19 cellular contexts compared by ENCODE assay signal in the genomic region with DNA sequence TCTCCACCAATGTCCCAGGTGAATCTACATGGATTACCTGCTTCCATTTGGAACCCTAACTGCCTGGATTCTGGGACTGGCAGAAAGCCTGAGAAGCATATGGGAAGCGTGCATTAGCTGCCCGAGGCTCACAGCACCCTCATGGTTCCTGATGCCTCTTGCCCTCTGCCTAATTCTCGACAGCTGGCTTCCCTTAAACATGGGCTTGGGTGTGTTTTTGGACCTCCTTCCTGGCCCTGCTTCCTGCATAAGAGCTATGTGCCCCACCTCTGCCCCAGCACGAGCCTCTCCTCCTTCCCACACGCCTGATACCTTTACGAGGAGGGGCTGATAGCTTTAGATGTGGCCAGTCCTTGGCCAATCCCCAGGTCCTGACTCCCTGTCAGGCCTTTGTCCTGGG.
DNase-seq lines count a peak whose midpoint lies in the region; ATAC-seq, FAIRE-seq and TF ChIP-seq lines count a peak whose summit lies in the region.
"Had no signal": no experiment of that assay in that cellular context is flagged by ENCODE, and none has a peak within 500 bp of the region (broad histone marks: within the 10 kb centered on the region; RNA-seq: fewer than 3 reads in every experiment).

No MANE protein-coding gene starts in this region.

- H3K9me3 ChIP-seq in Karpas-422 (ENCODE audit: low read length): no peaks in the 10 kb centered on the region
- H3K9me3 ChIP-seq in H1 (ENCODE audit: insufficient read depth in 2 of 2, low read depth in 1 of 2, low read length in 1 of 2): no peaks in the 10 kb centered on the region
- H3K9me3 ChIP-seq in neuronal stem cell (replicated peaks in 1 of 2; ENCODE audit: control insufficient read depth in 2 of 2, insufficient read depth in 1 of 2, low read depth in 1 of 2, low read length in 2 of 2): peaks cover 0 to 2% of the 10 kb centered on the region in 2 donors
- H3K9me3 ChIP-seq in gastroesophageal sphincter: no peaks in the 10 kb centered on the region
- no peaks in the 10 kb centered on the region for H3K9me3 ChIP-seq in pancreas
- H3K9me3 ChIP-seq in right cardiac atrium (ENCODE audit: control insufficient read depth, low read length): no peaks in the 10 kb centered on the region
- H3K9me3 ChIP-seq: A549, HAP-1, SK-N-SH had no signal

- no peak for FAIRE-seq in H1 (lab: Jason Lieb, UNC)
- no peak for FAIRE-seq in pancreas (lab: Jason Lieb, UNC)
- FAIRE-seq: A549 had no signal

- POLR2A ChIA-PET in H1 (lab: Charles Lee; ENCODE audit: partially characterized antibody): no interaction called here

- H4K20me1 ChIP-seq in Karpas-422 (ENCODE audit: insufficient read depth, low read depth, low read length) (no peaks in the 10 kb centered on the region), H1 (replicated peaks in 1 of 2; ENCODE audit: control insufficient read depth in 1 of 2, insufficient read depth in 2 of 2, low read length in 2 of 2) (peaks cover 0 to 2% of the 10 kb centered on the region in 2 experiments)

- H3K4ac ChIP-seq in H1 (replicated peaks; ENCODE audit: insufficient read length, low read depth, low read length) (no peak overlapping the region), neuronal stem cell (ENCODE audit: low read length) (no peak overlapping the region)

- 75% methylated on average over 6 of the region's 6 CpGs; no CpG with 5 or more reads in 1 of the 2 experiments for WGBS in H1 (ENCODE audit: extremely low coverage in 1 of 2, insufficient coverage in 1 of 2, insufficient read length in 1 of 2, insufficient replicate concordance in 2 of 2, low coverage in 1 of 2, low lambda C conversion rate in 2 of 2, missing lambda C conversion rate in 1 of 2), 2 experiments
- no CpG with 5 or more reads among the region's 6 CpGs for WGBS in neuronal stem cell (ENCODE audit: extremely low coverage in 2 of 2, insufficient read length in 2 of 2, insufficient replicate concordance in 1 of 2), 2 donors
- WGBS in gastroesophageal sphincter (ENCODE audit: low coverage in 1 of 2), 2 donors: 50 to 63% methylated on average over 2 to 3 of the region's 6 CpGs
- WGBS in pancreas, 2 donors: 43 to 53% methylated on average over 6 of the region's 6 CpGs
- WGBS in right cardiac atrium: 44% methylated on average over 6 of the region's 6 CpGs

- TF ChIP-seq POLR2A in H1 (IDR thresholded peaks at IDR 0.05; ENCODE audit: control extremely low read depth in 1 of 2, low read depth in 2 of 2, low read length in 2 of 2) (no peak), gastroesophageal sphincter (IDR thresholded peaks at IDR 0.05) (no peak)

- H2BK15ac ChIP-seq in H1 (ENCODE audit: low read length): no peak overlapping the region
- peak overlapping the region; percentile 40 for H2BK15ac ChIP-seq in neuronal stem cell (ENCODE audit: low read length)

- H2BK12ac ChIP-seq in H1 (ENCODE audit: low read depth, low read length) (no peak overlapping the region), neuronal stem cell (ENCODE audit: low read length) (no peak overlapping the region)

- H3K18ac ChIP-seq in H1 (ENCODE audit: extremely low read depth, low read length) (no peak overlapping the region), neuronal stem cell (ENCODE audit: low read length) (peak overlapping the region; percentile 6)

- H2AK5ac ChIP-seq in H1 (ENCODE audit: low read depth, low read length): no peak overlapping the region
- peak overlapping the region; percentile 51 for H2AK5ac ChIP-seq in neuronal stem cell (ENCODE audit: low read depth, low read length)

- H3K9me2 ChIP-seq in Karpas-422 (replicated peaks; ENCODE audit: insufficient read depth, low read length): no peaks in the 10 kb centered on the region
- H3K9me2 ChIP-seq: SK-N-SH had no signal

- intact Hi-C loops in pancreas (cut with DNase I): no loop called here
- intact Hi-C loops in right cardiac atrium (cut with DNase I): no loop called here

- H3K27ac ChIP-seq in Karpas-422 (ENCODE audit: low read length) (no peak overlapping the region), H1 (ENCODE audit: low read depth, low read length) (no peak overlapping the region), neuronal stem cell (replicated peaks; ENCODE audit: low read length) (no peak overlapping the region), gastroesophageal sphincter (no peak overlapping the region), pancreas (no peak overlapping the region), right cardiac atrium (ENCODE audit: low read length) (no peak overlapping the region)
- H3K27ac ChIP-seq: A549 had no signal

- no peaks in the 10 kb centered on the region for H3K27me3 ChIP-seq in Karpas-422 (ENCODE audit: low read length)
- no peaks in the 10 kb centered on the region for H3K27me3 ChIP-seq in H1 (replicated peaks in 1 of 4; ENCODE audit: control insufficient read depth in 3 of 4, extremely low read depth in 1 of 4, insufficient read depth in 3 of 4, low read length in 3 of 4)
- H3K27me3 ChIP-seq in neuronal stem cell (ENCODE audit: control insufficient read depth in 3 of 3, insufficient read depth in 3 of 3, low read depth in 1 of 3, low read length in 3 of 3): no peaks in the 10 kb centered on the region
- peaks cover 65% of the 10 kb centered on the region for H3K27me3 ChIP-seq in gastroesophageal sphincter
- no peaks in the 10 kb centered on the region for H3K27me3 ChIP-seq in pancreas
- no peaks in the 10 kb centered on the region for H3K27me3 ChIP-seq in right cardiac atrium (ENCODE audit: control insufficient read depth, insufficient read depth)

- no peak overlapping the region for H2BK20ac ChIP-seq in H1 (ENCODE audit: low read length)

- H2BK5ac ChIP-seq in H1 (ENCODE audit: low read depth, low read length) (no peak overlapping the region), neuronal stem cell (ENCODE audit: low read length) (peak overlapping the region; percentile 54)

- H3K14ac ChIP-seq in H1 (ENCODE audit: insufficient read length) (no peak overlapping the region), neuronal stem cell (ENCODE audit: low read length) (no peak overlapping the region)

- no peak for TF ChIP-seq RAD21 in H1 (IDR thresholded peaks at IDR 0.05 in 1 of 2, conservative IDR thresholded peaks at IDR 0.05 in 1 of 2; ENCODE audit: low read depth in 2 of 2, low read length in 2 of 2)

- CTCF ChIA-PET in H1 (lab: Charles Lee; ENCODE audit: partially characterized antibody): interaction anchor here (1.1 to 1.2 kb wide), 2 partner anchors 20 to 57 kb away, joined by 3 to 4 read pairs; no protein-coding TSS in a partner anchor

- H3K4me3 ChIP-seq in Karpas-422 (ENCODE audit: low read length): peak overlapping the region; percentile 31; the same call in 1 of the 2 replicates
- H3K4me3 ChIP-seq in H1 (ENCODE audit: extremely low read depth in 1 of 4, insufficient read depth in 2 of 4, low read depth in 3 of 4, low read length in 4 of 4): no peak overlapping the region
- H3K4me3 ChIP-seq in neuronal stem cell (ENCODE audit: low read length in 2 of 2): peak overlapping the region in 1 of 2 donors; percentile 3
- no peak overlapping the region for H3K4me3 ChIP-seq in gastroesophageal sphincter
- H3K4me3 ChIP-seq in pancreas: no peak overlapping the region
- H3K4me3 ChIP-seq in right cardiac atrium (ENCODE audit: low read length): no peak overlapping the region
- H3K4me3 ChIP-seq: A549, HAP-1 had no signal

- peak overlapping the region; percentile 64 for H3K4me2 ChIP-seq in Karpas-422 (ENCODE audit: low read depth, low read length, poor library complexity, severe bottlenecking)
- H3K4me2 ChIP-seq in H1 (ENCODE audit: insufficient read depth in 1 of 2, low read depth in 2 of 2, low read length in 2 of 2): no peak overlapping the region
- no peak overlapping the region for H3K4me2 ChIP-seq in neuronal stem cell (ENCODE audit: insufficient read depth, low read length, poor library complexity, severe bottlenecking)
- H3K4me2 ChIP-seq: A549, SK-N-SH had no signal

- H4K91ac ChIP-seq in H1 (replicated peaks; ENCODE audit: insufficient read length, low read length) (peak overlapping the region; percentile 20), neuronal stem cell (ENCODE audit: low read depth, low read length, poor library complexity) (no peak overlapping the region)

- H4K5ac ChIP-seq in H1 (ENCODE audit: insufficient read length, low read depth, low read length): no peak overlapping the region

- no peak for ATAC-seq in gastroesophageal sphincter
- no peak for ATAC-seq in pancreas
- ATAC-seq in right cardiac atrium: no peak
- ATAC-seq: A549, Panc1, T-cell had no signal

- H3K79me1 ChIP-seq in H1 (ENCODE audit: low read depth, low read length) (no peaks in the 10 kb centered on the region; the same call in 1 of the 2 replicates), neuronal stem cell (ENCODE audit: low read depth, low read length) (no peaks in the 10 kb centered on the region)

- H2AFZ ChIP-seq in Karpas-422 (ENCODE audit: low read length) (peak overlapping the region; percentile 84; the same call in 1 of the 2 replicates), H1 (ENCODE audit: low read length) (no peak overlapping the region), neuronal stem cell (ENCODE audit: low read length) (no peak overlapping the region)

- H3K36me3 ChIP-seq in Karpas-422 (ENCODE audit: insufficient read depth, low read length) (no peaks in the 10 kb centered on the region), H1 (ENCODE audit: control insufficient read depth in 2 of 4, insufficient read depth in 4 of 4, low read length in 3 of 4) (peaks cover 3 to 18% (median 9%) of the 10 kb centered on the region in 4 experiments; a peak in 6 of 8 replicates), neuronal stem cell (replicated peaks in 1 of 2; ENCODE audit: control insufficient read depth in 2 of 2, insufficient read depth in 2 of 2, low read length in 2 of 2) (no peaks in the 10 kb centered on the region), gastroesophageal sphincter (no peaks in the 10 kb centered on the region), pancreas (no peaks in the 10 kb centered on the region)
- H3K36me3 ChIP-seq: HAP-1 had no signal

- H2BK120ac ChIP-seq in H1 (replicated peaks; ENCODE audit: low read depth, low read length) (no peak overlapping the region), neuronal stem cell (ENCODE audit: low read depth, low read length) (no peak overlapping the region)

- H3K79me2 ChIP-seq in Karpas-422 (ENCODE audit: low read length) (no peaks in the 10 kb centered on the region), H1 (ENCODE audit: control insufficient read depth in 1 of 2, insufficient read depth in 2 of 2, low read length in 2 of 2) (no peaks in the 10 kb centered on the region)

- no peak overlapping the region for H3K23ac ChIP-seq in H1 (ENCODE audit: insufficient read length)
- no peak overlapping the region for H3K23ac ChIP-seq in neuronal stem cell (ENCODE audit: low read depth, low read length, poor library complexity)

- DNase-seq in DMS 273 (lab: John Stamatoyannopoulos, UW; ENCODE audit: unreplicated experiment): peak; percentile 92
- DNase-seq in Karpas-422: no peak
- DNase-seq in H1 (ENCODE audit: low read depth in 1 of 2, low spot score in 2 of 2): no peak
- no peak for DNase-seq in neuronal stem cell (ENCODE audit: low spot score)
- DNase-seq in pancreas: no peak
- no peak for DNase-seq in right cardiac atrium
- DNase-seq: CD4-positive, CD25-positive, alpha-beta regulatory T cell; DMS79 treated with DMSO at 0.1 percent for 48 hours; NCI-H1092; NCI-H1436; NCI-H2029; NK-92 treated with Interleukin-12 subunit alpha and Interleukin-12 subunit beta, amount 100 ng/mL, for 24 hours; SIG-M5; T-cell had no signal

- no peak overlapping the region for H4K8ac ChIP-seq in H1 (ENCODE audit: extremely low read depth, insufficient read depth, low read length)
- H4K8ac ChIP-seq in neuronal stem cell (ENCODE audit: low read depth, low read length): no peak overlapping the region

- H3K4me1 ChIP-seq in Karpas-422 (ENCODE audit: low read length) (peaks cover 35% of the 10 kb centered on the region), H1 (replicated peaks in 1 of 4; ENCODE audit: control insufficient read depth in 3 of 4, insufficient read depth in 4 of 4, low read length in 3 of 4) (peaks cover 0 to 3% (median 0%) of the 10 kb centered on the region in 4 experiments; a peak in 1 of 7 replicates), neuronal stem cell (ENCODE audit: control insufficient read depth in 2 of 2, insufficient read depth in 1 of 2, low read depth in 1 of 2, low read length in 2 of 2) (peaks cover 7 to 12% of the 10 kb centered on the region in 2 donors), gastroesophageal sphincter (no peaks in the 10 kb centered on the region), pancreas (no peaks in the 10 kb centered on the region), right cardiac atrium (ENCODE audit: control insufficient read depth, insufficient read depth, low read length) (no peaks in the 10 kb centered on the region)
- H3K4me1 ChIP-seq: A549, HAP-1 had no signal

- H3K23me2 ChIP-seq in H1 (ENCODE audit: low read depth, low read length): no peaks in the 10 kb centered on the region; the same call in 1 of the 2 replicates

- TF ChIP-seq CTCF in H1 (IDR thresholded peaks at IDR 0.05; ENCODE audit: control extremely low read depth in 1 of 3, insufficient read depth in 1 of 3, low read depth in 1 of 3, low read length in 3 of 3) (no peak), gastroesophageal sphincter (IDR thresholded peaks at IDR 0.05) (no peak), pancreas (IDR thresholded peaks at IDR 0.05) (no peak)

- H3K9ac ChIP-seq in Karpas-422 (ENCODE audit: low read length): 0 out of 2 replicates have a peak overlapping the region, but pooled peaks have one; percentile 27
- no peak overlapping the region for H3K9ac ChIP-seq in H1 (replicated peaks in 1 of 4; ENCODE audit: extremely low read depth in 1 of 4, low read depth in 3 of 4, low read length in 3 of 4)
- no peak overlapping the region for H3K9ac ChIP-seq in neuronal stem cell (ENCODE audit: low read depth, low read length, poor library complexity)
- H3K9ac ChIP-seq: SK-N-SH had no signal

- TF ChIP-seq EP300 in H1 (IDR thresholded peaks at IDR 0.05; ENCODE audit: borderline replicate concordance in 1 of 2, low read depth in 2 of 2, low read length in 2 of 2) (no peak), gastroesophageal sphincter (IDR thresholded peaks at IDR 0.05) (no peak)

- no peak overlapping the region for H3K56ac ChIP-seq in H1 (replicated peaks; ENCODE audit: insufficient read length, low read depth, low read length)
